36 cellular contexts compared by ENCODE assay signal in the genomic region with DNA sequence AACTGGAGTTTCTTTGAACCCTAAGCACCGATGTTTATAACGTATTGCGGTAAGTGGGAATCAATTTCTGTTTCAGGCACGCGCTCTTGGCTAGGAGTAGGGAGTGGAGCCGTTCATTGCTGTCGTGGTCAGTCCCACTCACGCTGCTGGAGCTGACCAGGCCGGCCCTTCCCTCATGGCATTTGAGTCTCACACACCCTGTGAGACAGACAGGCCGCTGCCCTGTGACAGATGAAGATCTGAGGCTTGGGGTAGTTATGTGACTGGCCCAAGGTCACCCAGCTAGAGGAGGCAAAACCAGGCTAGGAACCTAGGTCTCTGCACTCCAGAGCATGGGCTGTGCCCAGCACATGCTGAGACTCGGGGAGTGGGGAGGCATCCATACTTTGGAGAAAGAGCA. TPM values are rescaled to one million over a fixed set of nuclear protein-coding genes. Genes with fewer than 3 reads are reported as not detected.
"Had no signal": no experiment of that assay in that cellular context is flagged by ENCODE, and none has a peak within 500 bp of the region (broad histone marks: within the 10 kb centered on the region; RNA-seq: fewer than 3 reads in every experiment).

No MANE protein-coding gene starts in this region.

- DNase-seq: activated B cell treated with CpG ODN at 0.5 μM for 24 hours; activated CD4-positive, alpha-beta memory T cell treated with anti-CD3 and anti-CD28 coated beads for 36 hours; activated CD4-positive, alpha-beta T cell treated with anti-CD3 and anti-CD28 coated beads for 4 hours; activated CD4-positive, alpha-beta T cell treated with anti-CD3 and anti-CD28 coated beads, Interleukin-2, amount 10 ng/mL, durations not matched to agents 24 days and 14 days; activated CD4-positive, alpha-beta T cell treated with anti-CD3 and anti-CD28 coated beads, Interleukin-2, amount 50 U/mL, for 1 hour; activated CD4-positive, alpha-beta T cell treated with anti-CD3 and anti-CD28 coated beads, Interleukin-2, amount 50 U/mL, for 4 hours; activated CD4-positive, CD25-positive, alpha-beta regulatory T cell treated with anti-CD3 and anti-CD28 coated beads, Interleukin-2, amount 50 U/mL, for 72 hours; activated CD8-positive, alpha-beta memory T cell treated with anti-CD3 and anti-CD28 coated beads, Interleukin-2, amount 50 U/mL, for 4 hours; activated CD8-positive, alpha-beta T cell treated with anti-CD3 and anti-CD28 coated beads for 36 hours; activated effector memory CD4-positive, alpha-beta T cell treated with anti-CD3 and anti-CD28 coated beads, Interleukin-2, amount 50 U/mL, for 16 hours; activated gamma-delta T cell treated with Interleukin-2 at 50 U/mL for 16 hours; activated naive CD4-positive, alpha-beta T cell; activated naive CD4-positive, alpha-beta T cell treated with anti-CD3 and anti-CD28 coated beads for 36 hours; activated naive CD4-positive, alpha-beta T cell treated with anti-CD3 and anti-CD28 coated beads, Interleukin-2, amount 50 U/mL, for 16 hours; activated naive CD8-positive, alpha-beta T cell treated with anti-CD3 and anti-CD28 coated beads for 36 hours; activated T-cell treated with anti-CD3 and anti-CD28 coated beads for 4 hours; activated T-cell treated with anti-CD3 and anti-CD28 coated beads, Interleukin-2, amount 50 U/mL, for 1 hour; activated T-cell treated with anti-CD3 and anti-CD28 coated beads, Interleukin-2, amount 50 U/mL, for 4 hours; activated T-cell treated with anti-CD3 and anti-CD28 coated beads, Interleukin-2, amount 50 U/mL, for 72 hours; adrenal gland; amniotic stem cell; aorta; body of pancreas; brain microvascular endothelial cell; caudate nucleus; T-helper 1 cell; T-helper 2 cell; T-helper 9 cell had no signal

- H3K9me3 ChIP-seq: adrenal gland, body of pancreas, breast epithelium had no signal

- FAIRE-seq: astrocyte, TTC549 had no signal

- H3K36me3 ChIP-seq: adrenal gland, brain microvascular endothelial cell, breast epithelium had no signal

- H3K27ac ChIP-seq: adrenal gland, body of pancreas, brain microvascular endothelial cell, breast epithelium, VCaP had no signal

- H3K4me3 ChIP-seq: adrenal gland, body of pancreas, breast epithelium had no signal

RNA-seq across cellular contexts. Expression of gene CIDEA, which starts 2.9 kb away (rescaled TPM):
- total RNA-seq: activated B cell treated with CpG ODN at 0.5 μM for 24 hours; activated CD4-positive, alpha-beta memory T cell treated with anti-CD3 and anti-CD28 coated beads for 36 hours; activated CD4-positive, alpha-beta T cell treated with anti-CD3 and anti-CD28 coated beads, Interleukin-2, amount 10 ng/mL, durations not matched to agents 24 days and 14 days; activated CD8-positive, alpha-beta memory T cell treated with anti-CD3 and anti-CD28 coated beads for 36 hours; activated CD8-positive, alpha-beta T cell treated with anti-CD3 and anti-CD28 coated beads for 36 hours; activated naive CD4-positive, alpha-beta T cell treated with anti-CD3 and anti-CD28 coated beads for 36 hours; activated naive CD4-positive, alpha-beta T cell treated with anti-CD3 and anti-CD28 coated beads, Interleukin-2, amount 50 U/mL, for 72 hours; activated naive CD8-positive, alpha-beta T cell treated with anti-CD3 and anti-CD28 coated beads for 36 hours; activated T-cell treated with anti-CD3 and anti-CD28 coated beads, Interleukin-2, amount 50 U/mL, for 4 hours; activated T-cell treated with anti-CD3 and anti-CD28 coated beads, Interleukin-2, amount 50 U/mL, for 72 hours; activated T-helper 1 cell treated with anti-CD3 and anti-CD28 coated beads, Interleukin-12 subunit alpha, Interleukin-12 subunit beta, Interleukin-2, Interleukin-4 antibody, amounts not matched to agents 30 ng/mL and 10 ng/mL and 1 ng/mL, durations not matched to agents 14 hours and 24 hours and 36 hours; activated T-helper 17 cell treated with anti-CD3 and anti-CD28 coated beads, Interleukin-2, amount 50 U/mL, for 72 hours had no signal
- polyA plus RNA-seq: aorta had no signal
